Comparison of ENCODE assay signal across 19 cellular contexts in the genomic region with DNA sequence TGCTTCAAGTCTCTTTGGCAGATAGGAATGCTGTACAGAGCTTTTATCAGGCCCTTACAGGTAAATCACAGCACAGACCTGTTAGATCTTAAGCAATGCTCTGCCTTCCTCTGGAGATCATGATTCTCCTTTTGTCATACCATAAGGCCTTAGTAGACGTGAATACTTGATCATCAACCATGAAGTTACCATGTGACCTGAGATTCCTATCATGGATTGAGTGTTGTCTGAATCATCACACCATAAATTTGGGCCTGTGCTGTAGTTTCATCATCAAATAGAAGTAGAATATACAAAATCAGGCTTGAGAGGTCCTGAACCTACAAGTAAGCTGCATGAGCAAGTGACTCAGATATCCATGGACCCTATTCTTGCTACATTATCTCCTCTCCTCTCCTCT.
A peak's percentile ranks its signal among the peaks of the same experiment; 100 is the strongest.
DNase-seq lines count a peak whose midpoint lies in the region; ATAC-seq lines count a peak whose summit lies in the region.
"Had no signal": no experiment of that assay in that cellular context is flagged by ENCODE, and none has a peak within 500 bp of the region (broad histone marks: within the 10 kb centered on the region; RNA-seq: fewer than 3 reads in every experiment).

No MANE protein-coding gene starts in this region.

- ATAC-seq in GM18873 (IDR thresholded peaks at IDR 0.05; ENCODE audit: low FRiP score, unreplicated experiment) (no peak), HG03045 (IDR thresholded peaks at IDR 0.05; ENCODE audit: unreplicated experiment) (no peak), GM21447 (IDR thresholded peaks at IDR 0.05; ENCODE audit: unreplicated experiment) (no peak)
- ATAC-seq: GM12878, Panc1, Right ventricle myocardium inferior, T-cell had no signal

- H3K4me3 ChIP-seq in skeletal muscle cell (ENCODE audit: low read depth, low read length): no peak overlapping the region
- H3K4me3 ChIP-seq: GM12878, HAP-1 had no signal

- DNase-seq in HCEC 1CT: peak; percentile 51
- peak; percentile 83 for DNase-seq in amniotic epithelial cell (ENCODE audit: low read depth)
- peak; percentile 45 for DNase-seq in fibroblast of peridontal ligament (ENCODE audit: extremely low read depth)
- DNase-seq in skeletal muscle cell (ENCODE audit: low read depth): peak; percentile 49
- DNase-seq: CD4-positive, CD25-positive, alpha-beta regulatory T cell; Karpas-422; MM.1S; NCI-H1092 treated with DMSO at 0.1 percent for 48 hours; NCI-H1694; NCI-H2227 treated with DMSO at 0.1 percent for 48 hours; NCI-H524; T-cell had no signal
